In the genomic region with DNA sequence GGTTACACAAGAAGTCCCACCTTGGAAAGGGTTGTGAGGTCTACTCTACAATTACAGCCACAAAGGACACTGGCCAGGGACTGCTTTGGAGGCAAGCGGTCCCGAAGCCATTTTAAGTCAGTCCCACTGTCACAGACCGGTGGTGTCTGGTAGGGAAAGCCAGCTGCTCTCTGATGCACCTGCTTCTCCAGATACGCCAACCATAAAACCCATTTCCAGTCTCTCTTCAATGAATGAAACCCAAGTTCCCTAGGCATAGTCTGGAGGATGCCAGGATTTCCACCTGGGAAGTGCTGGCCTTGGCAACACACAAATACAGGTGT, we compare ENCODE assay signal across 11 cellular contexts. TPM values are rescaled to one million over a fixed set of nuclear protein-coding genes. Genes with fewer than 3 reads are reported as not detected.
DNase-seq lines count a peak whose midpoint lies in the region; ATAC-seq and TF ChIP-seq lines count a peak whose summit lies in the region.
"Had no signal": no experiment of that assay in that cellular context is flagged by ENCODE, and none has a peak within 500 bp of the region (broad histone marks: within the 10 kb centered on the region; RNA-seq: fewer than 3 reads in every experiment).

No MANE protein-coding gene starts in this region.

- H3K27me3 ChIP-seq in left ventricle myocardium inferior (ENCODE audit: low read depth): no peaks in the 10 kb centered on the region
- H3K27me3 ChIP-seq in brain microvascular endothelial cell (replicated peaks): no peaks in the 10 kb centered on the region
- H3K27me3 ChIP-seq in naive thymus-derived CD4-positive, alpha-beta T cell (ENCODE audit: control insufficient read depth in 2 of 2, insufficient read depth in 2 of 2, low read length in 2 of 2): no peaks in the 10 kb centered on the region
- H3K27me3 ChIP-seq in uterus: no peaks in the 10 kb centered on the region

- H3K9me3 ChIP-seq in left ventricle myocardium inferior (replicated peaks) (no peaks in the 10 kb centered on the region), uterus (no peaks in the 10 kb centered on the region)
- H3K9me3 ChIP-seq in naive thymus-derived CD4-positive, alpha-beta T cell (ENCODE audit: control insufficient read depth in 2 of 3, low read length in 3 of 3): no peaks in the 10 kb centered on the region
- H3K9me3 ChIP-seq: prostate gland had no signal

- DNase-seq in left ventricle myocardium inferior (no peak), cardiac septum (ENCODE audit: low spot score) (no peak), brain microvascular endothelial cell (no peak), uterus (no peak), NCI-H2196 treated with DMSO at 0.1 percent for 48 hours (lab: John Stamatoyannopoulos, UW; ENCODE audit: unreplicated experiment) (no peak), iPS-NIHi7 (ENCODE audit: extremely low spot score) (no peak), NCI-H774 (lab: John Stamatoyannopoulos, UW) (no peak)
- DNase-seq in naive thymus-derived CD4-positive, alpha-beta T cell: no peak
- DNase-seq: activated CD4-positive, alpha-beta memory T cell treated with anti-CD3 and anti-CD28 coated beads, Interleukin-2, amount 10 ng/mL, durations not matched to agents 7 days and 5 days; NCI-H524 treated with DMSO at 0.1 percent for 48 hours had no signal

- POLR2A ChIA-PET in naive thymus-derived CD4-positive, alpha-beta T cell (lab: Charles Lee): interaction anchor here (0.9 to 1.8 kb wide), 2 partner anchors 20 to 26 kb away, joined by 3 to 6 read pairs; no protein-coding TSS in a partner anchor

- H3K4me3 ChIP-seq in left ventricle myocardium inferior (no peak overlapping the region), brain microvascular endothelial cell (ENCODE audit: low read depth, low read length) (no peak overlapping the region), uterus (no peak overlapping the region)
- no peak overlapping the region for H3K4me3 ChIP-seq in naive thymus-derived CD4-positive, alpha-beta T cell (ENCODE audit: low read length)
- H3K4me3 ChIP-seq: prostate gland had no signal

- H3K4me1 ChIP-seq in left ventricle myocardium inferior (peaks cover 83% of the 10 kb centered on the region), uterus (peaks cover 9 to 11% of the 10 kb centered on the region in 2 donors)
- peaks cover 0 to 19% of the 10 kb centered on the region in 2 donors for H3K4me1 ChIP-seq in naive thymus-derived CD4-positive, alpha-beta T cell (ENCODE audit: control insufficient read depth in 2 of 2, insufficient read depth in 2 of 2, low read length in 2 of 2)
- H3K4me1 ChIP-seq: prostate gland had no signal

- no peaks in the 10 kb centered on the region for H3K27me3 Mint-ChIP-seq in naive thymus-derived CD4-positive, alpha-beta T cell
- H3K27me3 Mint-ChIP-seq: activated CD4-positive, alpha-beta memory T cell treated with anti-CD3 and anti-CD28 coated beads, Interleukin-2, amount 10 ng/mL, durations not matched to agents 7 days and 5 days had no signal

- intact Hi-C loops in left ventricle myocardium inferior (cut with micrococcal nuclease) (no loop called here), cardiac septum (cut with DNase I) (loop anchor here (5.0 kb wide), 1 partner anchor 33 kb away; a partner anchor contains a TSS), uterus (cut with DNase I; ENCODE audit: low total_unique reads) (no loop called here)
- intact Hi-C loops in naive thymus-derived CD4-positive, alpha-beta T cell (cut with micrococcal nuclease): loop anchor here (2.0 to 5.0 kb wide), 2 partner anchors 15 to 33 kb away; a partner anchor contains a TSS

- TF ChIP-seq CTCF in left ventricle myocardium inferior (IDR thresholded peaks at IDR 0.05; ENCODE audit: borderline replicate concordance): no peak
- TF ChIP-seq CTCF in brain microvascular endothelial cell (IDR thresholded peaks at IDR 0.05; ENCODE audit: low read depth, low read length, missing control alignments): no peak
- TF ChIP-seq CTCF in uterus (IDR thresholded peaks at IDR 0.05): no peak

- H3K4me3 Mint-ChIP-seq in naive thymus-derived CD4-positive, alpha-beta T cell: no peak overlapping the region
- H3K4me3 Mint-ChIP-seq: activated CD4-positive, alpha-beta memory T cell treated with anti-CD3 and anti-CD28 coated beads, Interleukin-2, amount 10 ng/mL, durations not matched to agents 7 days and 5 days had no signal

- peaks cover 0 to 22% (median 0%) of the 10 kb centered on the region in 5 donors for H3K36me3 Mint-ChIP-seq in naive thymus-derived CD4-positive, alpha-beta T cell

- H3K4me1 Mint-ChIP-seq in naive thymus-derived CD4-positive, alpha-beta T cell: peaks cover 47 to 64% (median 54%) of the 10 kb centered on the region in 7 donors

- no peak for ATAC-seq in naive thymus-derived CD4-positive, alpha-beta T cell

- no peaks in the 10 kb centered on the region for H3K9me3 Mint-ChIP-seq in naive thymus-derived CD4-positive, alpha-beta T cell
- H3K9me3 Mint-ChIP-seq: activated CD4-positive, alpha-beta memory T cell treated with anti-CD3 and anti-CD28 coated beads, Interleukin-2, amount 10 ng/mL, durations not matched to agents 7 days and 5 days had no signal

- in situ Hi-C loops in brain microvascular endothelial cell (cut with HindIII; ENCODE audit: low pct_ligation_motif_present, low sequenced_read_pairs): no loop called here

- CTCF ChIA-PET in naive thymus-derived CD4-positive, alpha-beta T cell (lab: Charles Lee): no interaction called here

- no peak for TF ChIP-seq POLR2A in uterus (IDR thresholded peaks at IDR 0.05)

- H3K27ac Mint-ChIP-seq in naive thymus-derived CD4-positive, alpha-beta T cell: peak overlapping the region in 8 of 9 donors; percentile 3 to 79 (median 62)

- H3K36me3 ChIP-seq in left ventricle myocardium inferior: no peaks in the 10 kb centered on the region
- no peaks in the 10 kb centered on the region for H3K36me3 ChIP-seq in brain microvascular endothelial cell (replicated peaks)
- peaks cover 0 to 5% (median 0%) of the 10 kb centered on the region in 3 experiments for H3K36me3 ChIP-seq in naive thymus-derived CD4-positive, alpha-beta T cell (ENCODE audit: control insufficient read depth in 2 of 3, insufficient read depth in 3 of 3, low read length in 3 of 3)
- no peaks in the 10 kb centered on the region for H3K36me3 ChIP-seq in uterus
- H3K36me3 ChIP-seq: prostate gland had no signal

- peak overlapping the region; percentile 83 for H3K27ac ChIP-seq in left ventricle myocardium inferior (replicated peaks)
- peak overlapping the region; percentile 37 for H3K27ac ChIP-seq in brain microvascular endothelial cell
- no peak overlapping the region for H3K27ac ChIP-seq in naive thymus-derived CD4-positive, alpha-beta T cell (ENCODE audit: low read depth, low read length)
- H3K27ac ChIP-seq in uterus: peak overlapping the region; percentile 78 to 81
- H3K27ac ChIP-seq: prostate gland had no signal

RNA-seq across cellular contexts. Expression of a gene that starts 32.6 kb away (rescaled TPM):
- total RNA-seq in left ventricle myocardium inferior (11.3 TPM), cardiac septum (12.4 TPM), uterus (10 to 100 TPM in 2 of 4 donors, 1 to 10 TPM in 2; 4.9 to 36.1 (median 15.2) TPM)
- total RNA-seq in naive thymus-derived CD4-positive, alpha-beta T cell: 10 to 100 TPM; 46.7 to 83.9 (median 52.5) TPM
- polyA plus RNA-seq in naive thymus-derived CD4-positive, alpha-beta T cell: 1 to 10 TPM; 6.8 to 7.0 TPM

RNA-seq across cellular contexts. Expression of a gene that starts 51.0 kb away (rescaled TPM):
- total RNA-seq in left ventricle myocardium inferior (85.0 TPM), cardiac septum (61.8 TPM), uterus (10 to 100 TPM in 3 of 4 donors, 1 to 10 TPM in 1; 5.9 to 40.3 (median 23.7) TPM)
- 10 to 100 TPM; 12.3 to 31.6 (median 19.8) TPM for total RNA-seq in naive thymus-derived CD4-positive, alpha-beta T cell
- polyA plus RNA-seq in naive thymus-derived CD4-positive, alpha-beta T cell: 10 to 100 TPM; 55.2 to 56.9 TPM

Comparison
In these comparisons a context has a peak if more than half of its experiments do, and no peak if none do; other contexts are left out.
1. intact Hi-C loops: an anchor here in cardiac septum (5.0 kb wide) and naive thymus-derived CD4-positive, alpha-beta T cell (2.0 to 5.0 kb wide); none called in left ventricle myocardium inferior and uterus.